In the genomic region with DNA sequence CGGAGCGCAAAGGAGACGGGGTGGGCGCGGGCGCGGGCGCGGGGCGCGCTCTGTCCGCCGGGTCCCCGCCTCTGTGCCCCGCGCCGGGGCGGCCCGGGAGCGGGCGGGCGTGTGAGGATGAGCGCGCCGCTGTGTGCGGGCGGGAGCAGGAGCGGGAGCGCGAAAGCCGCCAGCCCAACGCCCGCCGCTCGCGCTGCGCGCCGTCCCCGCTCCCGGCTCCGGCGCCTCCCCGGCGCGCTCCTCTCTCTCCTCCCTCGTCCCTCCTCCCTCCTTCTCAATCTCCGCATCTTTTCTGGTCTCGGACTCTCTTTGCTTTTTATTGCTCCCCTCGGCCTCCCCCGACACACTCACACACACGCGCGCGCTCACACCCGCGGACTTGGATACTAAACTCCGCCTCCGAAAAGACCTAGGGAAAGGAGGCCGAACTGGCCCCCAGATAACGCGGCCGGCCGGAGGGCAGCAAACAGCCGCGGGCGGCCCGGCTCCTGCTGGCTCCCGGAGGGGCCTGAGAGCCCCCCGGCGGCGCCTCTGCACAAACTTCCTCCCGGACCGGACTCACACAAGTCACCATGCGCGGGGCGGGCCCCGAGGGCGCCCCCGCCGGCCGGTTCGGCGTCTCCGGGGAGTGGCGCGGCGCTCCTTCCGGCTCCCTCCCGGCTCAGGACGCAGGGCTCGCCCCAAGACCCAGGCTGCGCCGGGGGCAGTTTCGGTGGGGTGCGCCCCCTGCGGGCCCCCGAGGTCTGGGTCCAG, we compare ENCODE assay signal across 8 cellular contexts. TPM values are rescaled to one million over a fixed set of nuclear protein-coding genes. Genes with fewer than 3 reads are reported as not detected.
DNase-seq lines count a peak whose midpoint lies in the region; ATAC-seq and TF ChIP-seq lines count a peak whose summit lies in the region.

A gene with protein sequence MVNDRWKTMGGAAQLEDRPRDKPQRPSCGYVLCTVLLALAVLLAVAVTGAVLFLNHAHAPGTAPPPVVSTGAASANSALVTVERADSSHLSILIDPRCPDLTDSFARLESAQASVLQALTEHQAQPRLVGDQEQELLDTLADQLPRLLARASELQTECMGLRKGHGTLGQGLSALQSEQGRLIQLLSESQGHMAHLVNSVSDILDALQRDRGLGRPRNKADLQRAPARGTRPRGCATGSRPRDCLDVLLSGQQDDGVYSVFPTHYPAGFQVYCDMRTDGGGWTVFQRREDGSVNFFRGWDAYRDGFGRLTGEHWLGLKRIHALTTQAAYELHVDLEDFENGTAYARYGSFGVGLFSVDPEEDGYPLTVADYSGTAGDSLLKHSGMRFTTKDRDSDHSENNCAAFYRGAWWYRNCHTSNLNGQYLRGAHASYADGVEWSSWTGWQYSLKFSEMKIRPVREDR (minus strand): TSS at position 596 of the 753 bp plus-strand sequence. CDS start 640 bp downstream, outside the sequence.

- TF ChIP-seq CTCF in HL-60 (IDR thresholded peaks at IDR 0.05; ENCODE audit: insufficient read depth, low read length): peak; percentile 8
- TF ChIP-seq CTCF in VCaP (conservative IDR thresholded peaks at IDR 0.05): peak; percentile 67
- peak in 2 of 4 experiments; percentile 15 to 42 for TF ChIP-seq CTCF in gastroesophageal sphincter (IDR thresholded peaks at IDR 0.05)
- TF ChIP-seq CTCF in gastrocnemius medialis (IDR thresholded peaks at IDR 0.05 in 4 of 5, conservative IDR thresholded peaks at IDR 0.05 in 1 of 5): no peak

- intact Hi-C loops in gastrocnemius medialis (cut with DNase I; ENCODE audit: low total_unique reads): no loop called here
- intact Hi-C loops in posterior vena cava (cut with DNase I): loop anchor here (1.0 to 10.0 kb wide), 3 partner anchors 57 to 164 kb away; no protein-coding TSS in a partner anchor

- DNase-seq in DMS114 treated with DMSO at 0.1 percent for 48 hours (lab: John Stamatoyannopoulos, UW; ENCODE audit: unreplicated experiment) (peak; percentile 33), HL-60 (ENCODE audit: low read depth in 1 of 2, low spot score in 1 of 2) (peak; percentile 36 to 59), gastrocnemius medialis (no peak), posterior vena cava (ENCODE audit: low spot score) (no peak), cortex of kidney (lab: John Stamatoyannopoulos, UW) (no peak)

- ATAC-seq in gastroesophageal sphincter (no peak), gastrocnemius medialis (no peak), HG02938 (IDR thresholded peaks at IDR 0.05; ENCODE audit: unreplicated experiment) (no peak)

- TF ChIP-seq POLR2A in gastroesophageal sphincter (IDR thresholded peaks at IDR 0.05) (no peak), gastrocnemius medialis (IDR thresholded peaks at IDR 0.05) (no peak)

- H3K36me3 ChIP-seq in gastroesophageal sphincter (no peaks in the 10 kb centered on the region), gastrocnemius medialis (no peaks in the 10 kb centered on the region)

- no peak within 1 kb of the TSS for H3K27ac ChIP-seq in HL-60 (replicated peaks)
- peak within 1 kb of the TSS; percentile 31; the same call in 1 of the 2 replicates for H3K27ac ChIP-seq in VCaP
- no peak within 1 kb of the TSS for H3K27ac ChIP-seq in gastroesophageal sphincter
- no peak within 1 kb of the TSS for H3K27ac ChIP-seq in gastrocnemius medialis

- H3K4me3 ChIP-seq in HL-60 (replicated peaks; ENCODE audit: insufficient read depth, low read length) (peak within 1 kb of the TSS; percentile 55), gastroesophageal sphincter (peak within 1 kb of the TSS; percentile 17 to 49), gastrocnemius medialis (peak within 1 kb of the TSS; percentile 19 to 51 (median 42))

- H3K27me3 ChIP-seq in HL-60 (ENCODE audit: insufficient read depth, poor library complexity, severe bottlenecking): peaks cover 34% of the 10 kb centered on the region
- peaks cover 97% of the 10 kb centered on the region for H3K27me3 ChIP-seq in gastroesophageal sphincter
- peaks cover 69 to 87% (median 80%) of the 10 kb centered on the region in 3 donors for H3K27me3 ChIP-seq in gastrocnemius medialis

- 0% methylated on average over 13 of the region's 98 CpGs; no CpG with 5 or more reads in 1 of the 2 donors for WGBS in gastroesophageal sphincter (ENCODE audit: low coverage in 1 of 2), 2 donors

- no peaks in the 10 kb centered on the region for H3K9me3 ChIP-seq in gastroesophageal sphincter
- no peaks in the 10 kb centered on the region for H3K9me3 ChIP-seq in gastrocnemius medialis

- H3K4me1 ChIP-seq in gastroesophageal sphincter (peaks cover 0 to 63% (median 29%) of the 10 kb centered on the region in 3 donors), gastrocnemius medialis (peaks cover 0 to 7% of the 10 kb centered on the region in 2 donors)

- in situ Hi-C loops in gastrocnemius medialis (cut with MboI; ENCODE audit: low sequenced_read_pairs in 4 of 4): no loop called here

- no peak for TF ChIP-seq EP300 in gastroesophageal sphincter (IDR thresholded peaks at IDR 0.05)

RNA-seq across cellular contexts. Expression of the gene that starts here (rescaled TPM):
- total RNA-seq in gastroesophageal sphincter (1 to 10 TPM in 2 of 4 donors, not detected in 2; 1.4 to 1.7 TPM), gastrocnemius medialis (not detected), posterior vena cava (under 1 TPM in 1 of 2 donors, not detected in 1; 0.14 TPM)

Comparison
In these comparisons a context has a peak if more than half of its experiments do, and no peak if none do; other contexts are left out.
1. DNase-seq: peak in DMS114 treated with DMSO at 0.1 percent for 48 hours (single experiment) and HL-60 (2 of 2); none in gastrocnemius medialis (0 of 2), posterior vena cava (single experiment) and cortex of kidney (single experiment).
2. CTCF ChIP-seq: peak in HL-60 (single experiment) and VCaP (single experiment); none in gastrocnemius medialis (0 of 5).
3. Peak in every context shown above with its lines, with median percentiles within 50 percentile points of each other: H3K4me3 ChIP-seq.